8 cellular contexts compared by ENCODE assay signal in genomic region chr1:32291708-32292508, GRCh38. TPM values are rescaled to one million over a fixed set of nuclear protein-coding genes. Genes with fewer than 3 reads are reported as not detected.
A peak's percentile ranks its signal among the peaks of the same experiment; 100 is the strongest.
DNase-seq lines count a peak whose midpoint lies in the region; ATAC-seq and TF ChIP-seq lines count a peak whose summit lies in the region.

HDAC1 (plus strand) TSS chr1:32292083; CDS start chr1:32292170, 87 bp downstream.

- TF ChIP-seq RAD21 in Ishikawa (IDR thresholded peaks at IDR 0.05; ENCODE audit: low read depth), result no peak

- peak; percentile 92 for ATAC-seq in GM21576 (IDR thresholded peaks at IDR 0.05; ENCODE audit: unreplicated experiment)
- peak; percentile 92 for ATAC-seq in mucosa of descending colon

- DNase-seq in DMS153 (lab: John Stamatoyannopoulos, UW), result peak; percentile 96
- peak; percentile 56 for DNase-seq in OCI-M2 (lab: John Stamatoyannopoulos, UW; ENCODE audit: unreplicated experiment)
- peak; percentile 89 for DNase-seq in activated T-cell treated with anti-CD3 and anti-CD28 coated beads for 4 hours
- peak; percentile 53 for DNase-seq in epithelial cell of prostate (ENCODE audit: low read depth, low spot score)
- DNase-seq in mucosa of descending colon, result peak; percentile 99
- DNase-seq in stimulated activated CD8-positive, alpha-beta memory T cell treated with anti-CD3 and anti-CD28 coated beads, Interleukin-4, amount 100 ng/mL, for 1 hour (ENCODE audit: low read depth in 2 of 2, low spot score in 1 of 2), result peak; percentile 88 to 94

- TF ChIP-seq EP300 in Ishikawa (IDR thresholded peaks at IDR 0.05; ENCODE audit: borderline replicate concordance), result peak; percentile 52; the same call in 1 of the 2 replicates

- H3K36me3 ChIP-seq in mucosa of descending colon (ENCODE audit: low read depth), result no peaks in the 10 kb centered on the region

- H3K27ac ChIP-seq in epithelial cell of prostate, result peak within 1 kb of the TSS; percentile 93

- no peaks in the 10 kb centered on the region for H3K9me3 ChIP-seq in mucosa of descending colon

- H3K4me1 ChIP-seq in mucosa of descending colon (ENCODE audit: low read depth), result peaks cover 28% of the 10 kb centered on the region

- no peak for TF ChIP-seq CTCF in mucosa of descending colon (IDR thresholded peaks at IDR 0.05)

- intact Hi-C loops in mucosa of descending colon (cut with DNase I, micrococcal nuclease), result no loop called here

- H3K4me3 ChIP-seq in mucosa of descending colon, result peak within 1 kb of the TSS; percentile 71

TF ChIP-seq in Ishikawa, 13 proteins besides CTCF, POLR2A, EP300 and RAD21:
- TF ChIP-seq MAX (IDR thresholded peaks at IDR 0.05) (peak; percentile 89), YY1 (IDR thresholded peaks at IDR 0.05; ENCODE audit: low read depth) (peak; percentile 91), TCF12 (IDR thresholded peaks at IDR 0.05; ENCODE audit: low read depth) (peak; percentile 55; the same call in 1 of the 2 replicates), USF1 (IDR thresholded peaks at IDR 0.05) (no peak), TAF1 (IDR thresholded peaks at IDR 0.05; ENCODE audit: low read depth) (peak; percentile 81), NFIC (IDR thresholded peaks at IDR 0.05) (peak; percentile 9; the same call in 1 of the 2 replicates), REST (IDR thresholded peaks at IDR 0.05; ENCODE audit: low read depth) (no peak), CEBPB (IDR thresholded peaks at IDR 0.05) (no peak), FOXM1 (IDR thresholded peaks at IDR 0.05; ENCODE audit: borderline replicate concordance, low read depth) (no peak), TEAD4 (IDR thresholded peaks at IDR 0.05) (peak; percentile 7; the same call in 1 of the 2 replicates), EGR1 (IDR thresholded peaks at IDR 0.05) (no peak), ZBTB7A (IDR thresholded peaks at IDR 0.05; ENCODE audit: low read depth) (no peak), CREB1 (IDR thresholded peaks at IDR 0.05; ENCODE audit: low read depth) (no peak)

RNA-seq across cellular contexts. Expression of gene HDAC1, which starts in this region (rescaled TPM):
- 100 to 1,000 TPM; 143 to 208 (median 203) TPM for total RNA-seq in mucosa of descending colon

Comparison
In these comparisons a context has a peak if more than half of its experiments do, and no peak if none do; other contexts are left out.
1. Peak in every context shown above with its lines: DNase-seq, ATAC-seq, H3K4me3 ChIP-seq and H3K27ac ChIP-seq.